Comparison of ENCODE assay signal across 18 cellular contexts in the genomic region with DNA sequence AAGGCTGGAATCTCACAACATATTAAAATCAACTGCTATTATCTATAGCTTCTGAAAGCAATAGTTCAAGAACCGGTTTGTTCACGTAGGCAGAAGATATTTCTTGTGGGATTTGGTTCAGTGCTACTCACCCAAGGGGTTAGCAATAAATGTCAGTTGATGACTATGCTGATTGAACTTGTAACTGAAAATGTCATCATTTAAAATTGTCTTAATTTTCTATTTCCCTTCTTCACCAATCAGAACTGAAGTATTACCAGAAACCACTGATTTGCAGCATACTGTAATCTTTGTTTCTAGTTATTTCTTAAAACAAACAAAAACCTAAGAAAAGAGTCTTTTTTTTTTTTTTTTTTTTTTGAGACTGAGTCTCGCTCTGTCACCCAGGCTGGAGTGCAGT. TPM values are rescaled to one million over a fixed set of nuclear protein-coding genes. Genes with fewer than 3 reads are reported as not detected.
DNase-seq lines count a peak whose midpoint lies in the region; ATAC-seq, FAIRE-seq and TF ChIP-seq lines count a peak whose summit lies in the region.
"Had no signal": no experiment of that assay in that cellular context is flagged by ENCODE, and none has a peak within 500 bp of the region (broad histone marks: within the 10 kb centered on the region; RNA-seq: fewer than 3 reads in every experiment).

No MANE protein-coding gene starts in this region.

- H3K27ac ChIP-seq in PC-3 (ENCODE audit: low read length) = no peak overlapping the region
- H3K27ac ChIP-seq: left ventricle myocardium inferior, neutrophil had no signal

- POLR2A ChIA-PET in PC-3 (lab: Charles Lee; ENCODE audit: unreplicated experiment) = no interaction called here

- no TSS peak for BruUV-seq in PC-3 (replicated peaks; lab: Mats Ljungman, UMichigan)

- no peaks in the 10 kb centered on the region for H3K9me3 ChIP-seq in PC-3 (ENCODE audit: low read length)
- H3K9me3 ChIP-seq: left ventricle myocardium inferior, neutrophil had no signal

- no peaks in the 10 kb centered on the region for H3K36me3 ChIP-seq in PC-3 (ENCODE audit: low read depth, low read length)
- H3K36me3 ChIP-seq: left ventricle myocardium inferior, neutrophil had no signal

- ATAC-seq in GM19035 (IDR thresholded peaks at IDR 0.05; ENCODE audit: unreplicated experiment) = peak; percentile 36
- peak; percentile 62 for ATAC-seq in HG02852 (IDR thresholded peaks at IDR 0.05; ENCODE audit: unreplicated experiment)
- ATAC-seq in PC-3 = no peak
- ATAC-seq: activated T-cell treated with anti-CD3 and anti-CD28 coated beads, Interleukin-2, amount 50 U/mL, for 72 hours; right cardiac atrium had no signal

- no peak overlapping the region for H2AFZ ChIP-seq in PC-3 (ENCODE audit: low read length)

- no peak for TF ChIP-seq POLR2A in GM12891 (IDR thresholded peaks at IDR 0.05; ENCODE audit: low read depth, low read length)

- no peaks in the 10 kb centered on the region for H3K9me2 ChIP-seq in PC-3 (replicated peaks; ENCODE audit: low read length)

- H3K4me1 ChIP-seq in PC-3 (ENCODE audit: insufficient read depth, low read length) = peaks cover 36% of the 10 kb centered on the region

- no peak overlapping the region for H3K9ac ChIP-seq in PC-3 (ENCODE audit: low read length)

- intact Hi-C loops in PC-3 (cut with micrococcal nuclease) = loop anchor here (5.0 kb wide), 1 partner anchor 102 kb away; no protein-coding TSS in a partner anchor

- H3K79me2 ChIP-seq in PC-3 (ENCODE audit: low read length) = no peaks in the 10 kb centered on the region

- TF ChIP-seq CTCF in PC-3 (conservative IDR thresholded peaks at IDR 0.05; ENCODE audit: low read depth, low read length) = no peak

- no peaks in the 10 kb centered on the region for H3F3A ChIP-seq in PC-3 (ENCODE audit: low read length, unreplicated experiment)

- no peak overlapping the region for H3K4me3 ChIP-seq in PC-3 (ENCODE audit: low read length)
- H3K4me3 ChIP-seq: left ventricle myocardium inferior had no signal

- peak overlapping the region; percentile 31; the same call in 1 of the 2 replicates for H3K4me2 ChIP-seq in PC-3 (ENCODE audit: low read length)

- no peaks in the 10 kb centered on the region for H3K27me3 ChIP-seq in PC-3 (ENCODE audit: low read length)
- H3K27me3 ChIP-seq: neutrophil had no signal

- DNase-seq in GM12891 (ENCODE audit: insufficient read length, low spot score) (no peak), PC-3 (peak; percentile 72), NCI-H2171 (lab: John Stamatoyannopoulos, UW) (no peak)
- no peak for DNase-seq in activated CD4-positive, alpha-beta T cell treated with anti-CD3 and anti-CD28 coated beads for 48 hours
- DNase-seq in activated effector memory CD4-positive, alpha-beta T cell treated with Interleukin-2 at 50 U/mL for 16 hours = no peak
- no peak for DNase-seq in stimulated activated CD8-positive, alpha-beta memory T cell treated with anti-CD3 and anti-CD28 coated beads, Interleukin-4, amount 100 ng/mL, for 48 hours
- DNase-seq: activated CD4-positive, alpha-beta T cell treated with anti-CD3 and anti-CD28 coated beads, Interleukin-2, amount 50 U/mL, for 48 hours; activated T-cell treated with anti-CD3 and anti-CD28 coated beads, Interleukin-2, amount 50 U/mL, for 72 hours; CD4-positive, alpha-beta T cell; DMS53; left ventricle myocardium inferior; NCI-H446 treated with DMSO at 0.1 percent for 48 hours; right cardiac atrium; Right ventricle myocardium superior had no signal

- CTCF ChIA-PET in PC-3 (lab: Charles Lee) = no interaction called here

- FAIRE-seq in GM12891 (lab: Jason Lieb, UNC) = peak; percentile 64
- FAIRE-seq: bronchial epithelial cell had no signal

- H4K20me1 ChIP-seq in PC-3 (ENCODE audit: low read length) = no peaks in the 10 kb centered on the region

TF ChIP-seq in GM12891, 5 proteins besides CTCF, POLR2A, EP300 and RAD21:
- TF ChIP-seq SPI1 (IDR thresholded peaks at IDR 0.05; ENCODE audit: low read depth, low read length) (no peak), POLR2AphosphoS5 (IDR thresholded peaks at IDR 0.05; ENCODE audit: low read depth, low read length) (no peak), PAX5 (IDR thresholded peaks at IDR 0.05; ENCODE audit: insufficient read depth, low read length, severe bottlenecking) (no peak), POU2F2 (IDR thresholded peaks at IDR 0.05; ENCODE audit: low read depth, low read length) (no peak), TAF1 (IDR thresholded peaks at IDR 0.05; ENCODE audit: low read depth, low read length) (no peak)

RNA-seq across cellular contexts. Expression of a gene that starts 46.1 kb away (rescaled TPM):
- 0.23 TPM for polyA plus RNA-seq in GM12891 (2012; ENCODE audit: low read depth, missing spikeins)
- total RNA-seq in PC-3 (2014; rRNA removed) = 0.80 and 1.3 TPM in 2 replicates

RNA-seq across cellular contexts. Expression of a gene that starts 46.2 kb away (rescaled TPM):
- 11.6 TPM for polyA plus RNA-seq in GM12891 (2012; ENCODE audit: low read depth, missing spikeins)
- 6.7 and 7.4 TPM in 2 replicates for total RNA-seq in PC-3 (2014; rRNA removed)
